In the genomic region with DNA sequence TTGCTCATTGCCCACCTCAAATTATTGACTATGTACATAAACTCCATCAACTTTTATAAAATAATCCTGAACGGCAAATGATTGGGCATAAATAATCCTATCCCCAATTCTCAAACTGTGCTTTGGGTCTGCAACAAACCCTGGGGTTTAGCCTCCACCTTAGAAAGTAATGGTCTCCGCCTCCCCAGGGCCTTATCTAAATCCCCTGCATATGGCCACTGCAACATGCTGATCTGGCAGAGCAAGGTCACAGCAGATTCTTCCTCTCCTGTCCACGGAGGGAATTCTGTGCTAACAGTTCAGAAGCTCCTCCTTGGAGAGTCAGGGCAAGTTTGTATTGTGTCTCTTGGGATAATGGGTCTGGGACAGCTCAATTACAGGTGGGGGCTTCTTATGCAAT, we compare ENCODE assay signal across 20 cellular contexts. TPM values are rescaled to one million over a fixed set of nuclear protein-coding genes. Genes with fewer than 3 reads are reported as not detected.
DNase-seq lines count a peak whose midpoint lies in the region; ATAC-seq, FAIRE-seq and TF ChIP-seq lines count a peak whose summit lies in the region.
"Had no signal": no experiment of that assay in that cellular context is flagged by ENCODE, and none has a peak within 500 bp of the region (broad histone marks: within the 10 kb centered on the region; RNA-seq: fewer than 3 reads in every experiment).

No MANE protein-coding gene starts in this region.

- peaks cover 14% of the 10 kb centered on the region; the same call in 1 of the 2 replicates for H3F3A ChIP-seq in Loucy (ENCODE audit: low read depth)

- no peaks in the 10 kb centered on the region for H3K27me3 ChIP-seq in Caco-2 (replicated peaks; ENCODE audit: control insufficient read depth, insufficient read depth, low read length)
- no peaks in the 10 kb centered on the region for H3K27me3 ChIP-seq in Loucy (ENCODE audit: insufficient read depth, low read length, poor library complexity, severe bottlenecking)
- no peaks in the 10 kb centered on the region for H3K27me3 ChIP-seq in K562 (ENCODE audit: control insufficient read depth in 2 of 2, insufficient read depth in 2 of 2, low read length in 2 of 2)
- H3K27me3 ChIP-seq: BLaER1 had no signal

- no peaks in the 10 kb centered on the region for H3K27me3 Mint-ChIP-seq in Caco-2 (ENCODE audit: insufficient read depth, unreplicated experiment)
- H3K27me3 Mint-ChIP-seq in naive thymus-derived CD8-positive, alpha-beta T cell = no peaks in the 10 kb centered on the region
- H3K27me3 Mint-ChIP-seq: activated naive CD4-positive, alpha-beta T cell treated with anti-CD3 and anti-CD28 coated beads, Interleukin-2, amount 50 U/mL, for 24 hours had no signal

- TF ChIP-seq EP300 in K562 (IDR thresholded peaks at IDR 0.05; ENCODE audit: low read length) = peak; percentile 24; the same call in 1 of the 2 replicates

- H3K4me2 ChIP-seq in Loucy (ENCODE audit: low read depth, low read length, poor library complexity, severe bottlenecking) (peak overlapping the region; percentile 34), K562 (ENCODE audit: insufficient read depth, low read length) (peak overlapping the region; percentile 36; the same call in 1 of the 2 replicates), OCI-LY7 (ENCODE audit: low read length) (no peak overlapping the region)
- H3K4me2 ChIP-seq: BLaER1 had no signal

- CTCF ChIA-PET in Caco-2 (lab: Charles Lee) = interaction anchor here (1.5 kb wide), 1 partner anchor 9 kb away, joined by 4 read pairs; no protein-coding TSS in a partner anchor
- CTCF ChIA-PET in K562 (lab: Yijun Ruan, JAX; ENCODE audit: low intra/inter-chr PET ratio) = no interaction called here
- CTCF ChIA-PET in OCI-LY7 (lab: Charles Lee; ENCODE audit: unreplicated experiment) = interaction anchor here (1.3 kb wide), 1 partner anchor 10 kb away, joined by 4 read pairs; no protein-coding TSS in a partner anchor

- in situ Hi-C loops in K562 (cut with MboI) = no loop called here

- no peaks in the 10 kb centered on the region for H3K9me3 ChIP-seq in Caco-2
- H3K9me3 ChIP-seq in Loucy (ENCODE audit: insufficient read depth, low read depth, low read length) = no peaks in the 10 kb centered on the region
- H3K9me3 ChIP-seq in K562 (replicated peaks; ENCODE audit: control insufficient read depth, insufficient read depth, low read depth, low read length) = no peaks in the 10 kb centered on the region
- no peaks in the 10 kb centered on the region for H3K9me3 ChIP-seq in OCI-LY7 (ENCODE audit: low read length)
- H3K9me3 ChIP-seq: BLaER1, psoas muscle had no signal

- H3K27ac ChIP-seq in K562 (ENCODE audit: extremely low read depth, low read depth, low read length) (peak overlapping the region; percentile 14; the same call in 2 of the 3 replicates), OCI-LY7 (ENCODE audit: low read depth, low read length, poor library complexity, severe bottlenecking) (no peak overlapping the region)
- H3K27ac ChIP-seq: BLaER1, epithelial cell of prostate, psoas muscle had no signal

- no peaks in the 10 kb centered on the region for H3K9me2 ChIP-seq in Loucy (replicated peaks; ENCODE audit: low read depth, low read length)
- H3K9me2 ChIP-seq in OCI-LY7 (ENCODE audit: insufficient read depth, low read length) = no peaks in the 10 kb centered on the region

- H3K4me1 ChIP-seq in Caco-2 (peaks cover 28% of the 10 kb centered on the region), Loucy (ENCODE audit: insufficient read depth, low read length, poor library complexity, severe bottlenecking) (peaks cover 34% of the 10 kb centered on the region), K562 (replicated peaks in 1 of 2; ENCODE audit: control insufficient read depth in 2 of 2, insufficient read depth in 2 of 2, low read length in 2 of 2) (peaks cover 35 to 39% of the 10 kb centered on the region in 2 experiments; a peak in 4 of 5 replicates), OCI-LY7 (ENCODE audit: insufficient read depth, low read length, poor library complexity, severe bottlenecking) (peaks cover 19% of the 10 kb centered on the region)

- peaks cover 100% of the 10 kb centered on the region for H3K36me3 Mint-ChIP-seq in Caco-2 (ENCODE audit: insufficient read depth, unreplicated experiment)
- H3K36me3 Mint-ChIP-seq in naive thymus-derived CD8-positive, alpha-beta T cell = peaks cover 11 to 93% (median 12%) of the 10 kb centered on the region in 3 donors

- WGBS in K562 (ENCODE audit: insufficient coverage, low coverage, missing lambda C conversion rate) = 39% methylated on average over 3 of the region's 3 CpGs

- DNase-seq in Caco-2 (peak in 1 of 2 experiments; percentile 43), K562 (ENCODE audit: extremely low read depth in 1 of 4, low spot score in 3 of 4) (peak in 3 of 4 experiments; percentile 20 to 76 (median 64)), OCI-LY7 (ENCODE audit: low spot score) (no peak)
- DNase-seq in naive thymus-derived CD8-positive, alpha-beta T cell = no peak
- DNase-seq: activated CD4-positive, alpha-beta T cell treated with anti-CD3 and anti-CD28 coated beads, Interleukin-2, amount 50 U/mL, for 48 hours; cerebellar nuclear complex; kidney glomerular epithelial cell; NCI-H2029 treated with DMSO at 0.1 percent for 48 hours; NCI-H526 treated with DMSO at 0.1 percent for 48 hours; psoas muscle; trophoblast cell had no signal

- H3K4me3 ChIP-seq in Caco-2 (ENCODE audit: low read depth, low read length) (no peak overlapping the region), Loucy (ENCODE audit: low read length, poor library complexity, severe bottlenecking) (no peak overlapping the region), K562 (no peak overlapping the region), OCI-LY7 (ENCODE audit: low read depth, low read length, poor library complexity, severe bottlenecking) (no peak overlapping the region)
- H3K4me3 ChIP-seq: BLaER1, psoas muscle had no signal

- H3K4me3 Mint-ChIP-seq in Caco-2 (ENCODE audit: unreplicated experiment) = no peak overlapping the region
- H3K4me3 Mint-ChIP-seq in naive thymus-derived CD8-positive, alpha-beta T cell = no peak overlapping the region
- H3K4me3 Mint-ChIP-seq: activated naive CD4-positive, alpha-beta T cell treated with anti-CD3 and anti-CD28 coated beads, Interleukin-2, amount 50 U/mL, for 24 hours had no signal

- TF ChIP-seq POLR2A in K562 (conservative IDR thresholded peaks at IDR 0.05) = no peak

- H2AFZ ChIP-seq in Loucy (ENCODE audit: low read length) (no peak overlapping the region), K562 (ENCODE audit: low read depth, low read length) (no peak overlapping the region), OCI-LY7 (ENCODE audit: low read length) (no peak overlapping the region)

- intact Hi-C loops in Caco-2 (cut with micrococcal nuclease; ENCODE audit: unreplicated experiment) = loop anchor here (1.0 kb wide), 1 partner anchor 72 kb away; no protein-coding TSS in a partner anchor
- intact Hi-C loops in K562 (cut with micrococcal nuclease) = no loop called here
- intact Hi-C loops in OCI-LY7 (cut with micrococcal nuclease; ENCODE audit: unreplicated experiment) = no loop called here

- H3K79me2 ChIP-seq in Loucy (ENCODE audit: insufficient read depth, low read length) (peaks cover 90% of the 10 kb centered on the region), K562 (ENCODE audit: control insufficient read depth, insufficient read depth, low read length) (peaks cover 83% of the 10 kb centered on the region), OCI-LY7 (ENCODE audit: insufficient read depth, low read depth, low read length) (peaks cover 86% of the 10 kb centered on the region)

- H4K20me1 ChIP-seq in Loucy (ENCODE audit: insufficient read depth, low read length, poor library complexity, severe bottlenecking) (peaks cover 100% of the 10 kb centered on the region), K562 (replicated peaks; ENCODE audit: control insufficient read depth, insufficient read depth, low read length) (peaks cover 73% of the 10 kb centered on the region), OCI-LY7 (ENCODE audit: insufficient read depth, low read length) (peaks cover 69% of the 10 kb centered on the region)

- ATAC-seq in K562 (peak; percentile 60), GM21367 (IDR thresholded peaks at IDR 0.05; ENCODE audit: unreplicated experiment) (no peak), HG03159 (IDR thresholded peaks at IDR 0.05; ENCODE audit: unreplicated experiment) (no peak)
- ATAC-seq in naive thymus-derived CD8-positive, alpha-beta T cell = no peak

- H3K4me1 Mint-ChIP-seq in Caco-2 (ENCODE audit: low read depth, unreplicated experiment) = peaks cover 64% of the 10 kb centered on the region
- peaks cover 36 to 71% (median 68%) of the 10 kb centered on the region in 4 donors for H3K4me1 Mint-ChIP-seq in naive thymus-derived CD8-positive, alpha-beta T cell

- no peaks in the 10 kb centered on the region for H3K9me3 Mint-ChIP-seq in Caco-2 (ENCODE audit: unreplicated experiment)
- no peaks in the 10 kb centered on the region for H3K9me3 Mint-ChIP-seq in naive thymus-derived CD8-positive, alpha-beta T cell
- H3K9me3 Mint-ChIP-seq: activated naive CD4-positive, alpha-beta T cell treated with anti-CD3 and anti-CD28 coated beads, Interleukin-2, amount 50 U/mL, for 24 hours had no signal

- H3K27ac Mint-ChIP-seq in Caco-2 (ENCODE audit: unreplicated experiment) = peak overlapping the region; percentile 68
- H3K27ac Mint-ChIP-seq in naive thymus-derived CD8-positive, alpha-beta T cell = peak overlapping the region; percentile 58 to 95 (median 84)

- no peak for TF ChIP-seq RAD21 in K562 (CRISPR knock-in tag; conservative IDR thresholded peaks at IDR 0.05 in 1 of 2, IDR thresholded peaks at IDR 0.05 in 1 of 2)

- H3K9ac ChIP-seq in Loucy (ENCODE audit: low read depth, low read length, poor library complexity, severe bottlenecking) (peak overlapping the region; percentile 29), K562 (ENCODE audit: insufficient read depth in 1 of 2, low read depth in 2 of 2, low read length in 2 of 2) (peak overlapping the region; percentile 9 to 72; a peak in 2 of 4 replicates)
- H3K9ac ChIP-seq: BLaER1 had no signal

- BruUV-seq in Caco-2 (replicated peaks; lab: Mats Ljungman, UMichigan) (no TSS peak), K562 (replicated peaks; lab: Mats Ljungman, UMichigan) (no TSS peak), OCI-LY7 (replicated peaks; lab: Mats Ljungman, UMichigan) (no TSS peak)

- H3K9me1 ChIP-seq in K562 (ENCODE audit: control insufficient read depth, insufficient read depth, low read length) = peaks cover 4% of the 10 kb centered on the region

- H3K36me3 ChIP-seq in Caco-2 (ENCODE audit: control insufficient read depth, insufficient read depth, low read length) = peaks cover 31% of the 10 kb centered on the region
- peaks cover 98% of the 10 kb centered on the region for H3K36me3 ChIP-seq in Loucy (ENCODE audit: insufficient read depth, low read length)
- peaks cover 100% of the 10 kb centered on the region for H3K36me3 ChIP-seq in K562 (ENCODE audit: control insufficient read depth, insufficient read depth, low read length)
- H3K36me3 ChIP-seq in OCI-LY7 (ENCODE audit: insufficient read depth, low read length) = peaks cover 100% of the 10 kb centered on the region

- TF ChIP-seq CTCF in Caco-2 (IDR thresholded peaks at IDR 0.05; ENCODE audit: insufficient read depth in 1 of 2, low read depth in 1 of 2, low read length in 1 of 2, severe bottlenecking in 1 of 2, unreplicated experiment in 1 of 2) (no peak), Loucy (conservative IDR thresholded peaks at IDR 0.05; ENCODE audit: low read length) (no peak), K562 (IDR thresholded peaks at IDR 0.05 in 2 of 3, conservative IDR thresholded peaks at IDR 0.05 in 1 of 3; ENCODE audit: insufficient read depth in 2 of 3, low read depth in 1 of 3, low read length in 3 of 3) (no peak), OCI-LY7 (conservative IDR thresholded peaks at IDR 0.05; ENCODE audit: low read length) (no peak)

- POLR2A ChIA-PET in Caco-2 (lab: Charles Lee) (interaction anchor here (0.9 kb wide), 1 partner anchor 20 kb away, joined by 10 read pairs; no protein-coding TSS in a partner anchor), K562 (lab: Yijun Ruan, JAX) (interaction anchor here (1.2 to 3.4 kb wide), 3 partner anchors 9 to 10 kb away, joined by 3 to 22 read pairs (median 15); no protein-coding TSS in a partner anchor), OCI-LY7 (lab: Charles Lee) (interaction anchor here (1.5 kb wide), 2 partner anchors 63 to 98 kb away, joined by 3 to 4 read pairs; no protein-coding TSS in a partner anchor)
- POLR2A ChIA-PET in naive thymus-derived CD8-positive, alpha-beta T cell (lab: Charles Lee) = interaction anchor here (0.5 to 1.2 kb wide), 2 partner anchors 31 to 50 kb away, joined by 3 read pairs; no protein-coding TSS in a partner anchor

- peak; percentile 75 for FAIRE-seq in K562 (lab: Jason Lieb, UNC)
- FAIRE-seq: GM12892 had no signal

RNA-seq across cellular contexts. Expression of gene FXYD4, which starts 18.4 kb away (rescaled TPM):
- total RNA-seq in Caco-2 (2022) (not detected in 2 replicates), K562 (2014; rRNA removed) (not detected in 2 replicates), K562 (2014; rRNA removed; fragmentation: Illumina TruSeq; extraction: Trizol) (not detected in 2 replicates), K562 (2015; rRNA removed; fragmentation: Illumina TruSeq; extraction: Trizol) (not detected in 2 replicates), K562 (2021) (not detected in 2 replicates), OCI-LY7 (2022) (not detected in 2 replicates)
- total RNA-seq in K562 (2011; cell fraction: chromatin; rRNA removed; ENCODE audit: low replicate concordance) = not detected in 2 replicates
- not detected in 2 replicates for total RNA-seq in K562 (2011; cell fraction: nucleolus; rRNA removed)
- total RNA-seq in K562 (2011; cell fraction: nucleoplasm; rRNA removed) = not detected in 2 replicates
- polyA plus RNA-seq in K562 (2011; rRNA removed) (not detected in 2 replicates), K562 (2014; fragmentation: Illumina TruSeq; extraction: Trizol) (not detected in 2 replicates), K562 (2014; fragmentation: Nextera tagmentation; extraction: Ambion mirVana) (not detected), K562 (2014; rRNA removed) (0.94 TPM in 1 of 2 replicates, not detected in the other)
- polyA plus RNA-seq in K562 (2011; cell fraction: cytosol; rRNA removed) = 0.07 TPM in 1 of 2 replicates, not detected in the other
- not detected in 2 replicates for polyA plus RNA-seq in K562 (2011; cell fraction: nucleus; rRNA removed)
- polyA plus RNA-seq in K562 (2012) = 0.37 TPM in 1 of 2 replicates, not detected in the other
- polyA minus RNA-seq in K562 (2011; rRNA and poly(A)+ RNA removed) = not detected in 2 replicates
- polyA minus RNA-seq in K562 (2011; cell fraction: cytosol; rRNA and poly(A)+ RNA removed) = not detected in 2 replicates
- not detected in 2 replicates for polyA minus RNA-seq in K562 (2011; cell fraction: nucleus; rRNA and poly(A)+ RNA removed)
- total RNA-seq in naive thymus-derived CD8-positive, alpha-beta T cell = not detected
- not detected for polyA plus RNA-seq in naive thymus-derived CD8-positive, alpha-beta T cell
- total RNA-seq in OCI-LY7 (2014; rRNA removed; shearing (Covaris generic)) = not detected in 2 replicates
- total RNA-seq: HT-29, M059J had no signal

RNA-seq across cellular contexts. Expression of gene HNRNPF, which starts 19.1 kb away (rescaled TPM):
- total RNA-seq in Caco-2 (2022) = 405 and 423 TPM in 2 replicates
- 85.6 and 109 TPM in 2 replicates for total RNA-seq in K562 (2011; cell fraction: chromatin; rRNA removed; ENCODE audit: low replicate concordance)
- 72.0 and 75.3 TPM in 2 replicates for total RNA-seq in K562 (2011; cell fraction: nucleolus; rRNA removed)
- 72.8 and 78.1 TPM in 2 replicates for total RNA-seq in K562 (2011; cell fraction: nucleoplasm; rRNA removed)
- total RNA-seq in K562 (2014; rRNA removed) = 475 and 482 TPM in 2 replicates
- 350 and 367 TPM in 2 replicates for total RNA-seq in K562 (2014; rRNA removed; fragmentation: Illumina TruSeq; extraction: Trizol)
- 425 and 438 TPM in 2 replicates for total RNA-seq in K562 (2015; rRNA removed; fragmentation: Illumina TruSeq; extraction: Trizol)
- total RNA-seq in K562 (2021) = 436 and 489 TPM in 2 replicates
- polyA plus RNA-seq in K562 (2011; rRNA removed) = 331 and 341 TPM in 2 replicates
- 281 and 294 TPM in 2 replicates for polyA plus RNA-seq in K562 (2011; cell fraction: cytosol; rRNA removed)
- polyA plus RNA-seq in K562 (2011; cell fraction: nucleus; rRNA removed) = 122 and 160 TPM in 2 replicates
- 322 and 499 TPM in 2 replicates for polyA plus RNA-seq in K562 (2012)
- polyA plus RNA-seq in K562 (2014; fragmentation: Illumina TruSeq; extraction: Trizol) = 450 and 461 TPM in 2 replicates
- 100 to 1,000 TPM; 192 to 289 TPM for polyA plus RNA-seq in K562 (2014; fragmentation: Nextera tagmentation; extraction: Ambion mirVana)
- 390 and 416 TPM in 2 replicates for polyA plus RNA-seq in K562 (2014; rRNA removed)
- 441 and 450 TPM in 2 replicates for polyA minus RNA-seq in K562 (2011; rRNA and poly(A)+ RNA removed)
- polyA minus RNA-seq in K562 (2011; cell fraction: cytosol; rRNA and poly(A)+ RNA removed) = 190 and 194 TPM in 2 replicates
- polyA minus RNA-seq in K562 (2011; cell fraction: nucleus; rRNA and poly(A)+ RNA removed) = 39.4 and 62.3 TPM in 2 replicates
- total RNA-seq in naive thymus-derived CD8-positive, alpha-beta T cell = 100 to 1,000 TPM; 155 to 168 TPM
- polyA plus RNA-seq in naive thymus-derived CD8-positive, alpha-beta T cell = 100 to 1,000 TPM; 160 to 202 (median 174) TPM
- 280 and 354 TPM in 2 replicates for total RNA-seq in OCI-LY7 (2014; rRNA removed; shearing (Covaris generic))
- total RNA-seq in OCI-LY7 (2022) = 286 and 340 TPM in 2 replicates

RNA-seq across cellular contexts. Expression of gene ZNF487, which starts 47.0 kb away (rescaled TPM):
- 5.0 and 6.5 TPM in 2 replicates for total RNA-seq in Caco-2 (2022)
- 4.8 and 7.6 TPM in 2 replicates for total RNA-seq in K562 (2011; cell fraction: chromatin; rRNA removed; ENCODE audit: low replicate concordance)
- 4.8 and 5.1 TPM in 2 replicates for total RNA-seq in K562 (2011; cell fraction: nucleolus; rRNA removed)
- 5.8 and 8.5 TPM in 2 replicates for total RNA-seq in K562 (2011; cell fraction: nucleoplasm; rRNA removed)
- 2.7 and 3.2 TPM in 2 replicates for total RNA-seq in K562 (2014; rRNA removed)
- total RNA-seq in K562 (2014; rRNA removed; fragmentation: Illumina TruSeq; extraction: Trizol) = 4.1 and 4.3 TPM in 2 replicates
- 3.7 and 4.3 TPM in 2 replicates for total RNA-seq in K562 (2015; rRNA removed; fragmentation: Illumina TruSeq; extraction: Trizol)
- 1.9 and 3.5 TPM in 2 replicates for total RNA-seq in K562 (2021)
- 5.5 and 5.9 TPM in 2 replicates for polyA plus RNA-seq in K562 (2011; rRNA removed)
- polyA plus RNA-seq in K562 (2011; cell fraction: cytosol; rRNA removed) = 4.7 and 4.9 TPM in 2 replicates
- polyA plus RNA-seq in K562 (2011; cell fraction: nucleus; rRNA removed) = 2.3 and 3.1 TPM in 2 replicates
- 2.6 and 6.6 TPM in 2 replicates for polyA plus RNA-seq in K562 (2012)
- polyA plus RNA-seq in K562 (2014; fragmentation: Illumina TruSeq; extraction: Trizol) = 4.1 and 4.2 TPM in 2 replicates
- 1 to 10 TPM; 6.1 to 6.5 TPM for polyA plus RNA-seq in K562 (2014; fragmentation: Nextera tagmentation; extraction: Ambion mirVana)
- 3.2 and 3.7 TPM in 2 replicates for polyA plus RNA-seq in K562 (2014; rRNA removed)
- 1.4 and 1.7 TPM in 2 replicates for polyA minus RNA-seq in K562 (2011; rRNA and poly(A)+ RNA removed)
- 1.3 and 1.7 TPM in 2 replicates for polyA minus RNA-seq in K562 (2011; cell fraction: cytosol; rRNA and poly(A)+ RNA removed)
- 1.3 and 2.7 TPM in 2 replicates for polyA minus RNA-seq in K562 (2011; cell fraction: nucleus; rRNA and poly(A)+ RNA removed)
- 1 to 10 TPM; 4.4 to 5.4 TPM for total RNA-seq in naive thymus-derived CD8-positive, alpha-beta T cell
- polyA plus RNA-seq in naive thymus-derived CD8-positive, alpha-beta T cell = 1 to 10 TPM; 4.0 to 6.0 (median 5.1) TPM
- 6.5 and 8.1 TPM in 2 replicates for total RNA-seq in OCI-LY7 (2014; rRNA removed; shearing (Covaris generic))
- total RNA-seq in OCI-LY7 (2022) = 3.5 and 5.0 TPM in 2 replicates

Comparison
In these comparisons a context has a peak if more than half of its experiments do, and no peak if none do; other contexts are left out.
1. DNase-seq: peak in K562 (3 of 4); none in naive thymus-derived CD8-positive, alpha-beta T cell (0 of 10) and OCI-LY7 (single experiment).